In genomic region chr12:121783771-121784170, GRCh38 we compare ENCODE assay signal across 13 cellular contexts. TPM values are rescaled to one million over a fixed set of nuclear protein-coding genes. Genes with fewer than 3 reads are reported as not detected.
DNase-seq lines count a peak whose midpoint lies in the region; ATAC-seq, FAIRE-seq and TF ChIP-seq lines count a peak whose summit lies in the region.
"Had no signal": no experiment of that assay in that cellular context is flagged by ENCODE, and none has a peak within 500 bp of the region (broad histone marks: within the 10 kb centered on the region; RNA-seq: fewer than 3 reads in every experiment).

No MANE protein-coding gene starts in this region.

- intact Hi-C loops in K562 (cut with micrococcal nuclease) (no loop called here), natural killer cell (cut with micrococcal nuclease) (no loop called here)

- no peaks in the 10 kb centered on the region for H3K36me3 Mint-ChIP-seq in natural killer cell

- CTCF ChIA-PET in K562 (lab: Yijun Ruan, JAX; ENCODE audit: low intra/inter-chr PET ratio) = interaction anchor here (0.6 kb wide), 1 partner anchor 11 kb away, joined by 4 read pairs; no protein-coding TSS in a partner anchor

- no peak overlapping the region for H3K9ac ChIP-seq in OCI-LY1 (ENCODE audit: low read length)
- H3K9ac ChIP-seq in K562 (ENCODE audit: insufficient read depth in 1 of 2, low read depth in 2 of 2, low read length in 2 of 2) = no peak overlapping the region

- H3F3A ChIP-seq in OCI-LY1 (ENCODE audit: insufficient read depth, low read length) = no peaks in the 10 kb centered on the region

- H3K9me1 ChIP-seq in K562 (ENCODE audit: control insufficient read depth, insufficient read depth, low read length) = peaks cover 3% of the 10 kb centered on the region

- ATAC-seq in K562 (no peak), natural killer cell (no peak), HG03025 (IDR thresholded peaks at IDR 0.05; ENCODE audit: low FRiP score, unreplicated experiment) (no peak)

- H3K36me3 ChIP-seq in OCI-LY1 (ENCODE audit: insufficient read depth, low read length) = peaks cover 26% of the 10 kb centered on the region; the same call in 1 of the 2 replicates
- H3K36me3 ChIP-seq in K562 (ENCODE audit: control insufficient read depth, insufficient read depth, low read length) = peaks cover 9% of the 10 kb centered on the region; the same call in 1 of the 3 replicates

- no peaks in the 10 kb centered on the region for H3K9me3 Mint-ChIP-seq in natural killer cell

- no peak for TF ChIP-seq CTCF in OCI-LY1 (IDR thresholded peaks at IDR 0.05; ENCODE audit: low read length)
- TF ChIP-seq CTCF in K562 (IDR thresholded peaks at IDR 0.05 in 2 of 3, conservative IDR thresholded peaks at IDR 0.05 in 1 of 3; ENCODE audit: insufficient read depth in 2 of 3, low read depth in 1 of 3, low read length in 3 of 3) = no peak
- TF ChIP-seq CTCF in natural killer cell (IDR thresholded peaks at IDR 0.05) = no peak

- H3K27ac ChIP-seq in OCI-LY1 (ENCODE audit: low read depth, low read length, poor library complexity, severe bottlenecking) = peak overlapping the region; percentile 18
- no peak overlapping the region for H3K27ac ChIP-seq in K562 (ENCODE audit: extremely low read depth, low read depth, low read length)
- H3K27ac ChIP-seq: SK-N-MC had no signal

- H3K4me3 Mint-ChIP-seq in natural killer cell = peak overlapping the region; percentile 73

- BruUV-seq in K562 (replicated peaks; lab: Mats Ljungman, UMichigan) = no TSS peak

- H3K4me3 ChIP-seq in OCI-LY1 (ENCODE audit: low read depth, low read length, poor library complexity, severe bottlenecking) (no peak overlapping the region), K562 (no peak overlapping the region)
- H3K4me3 ChIP-seq: esophagus muscularis mucosa, SK-N-MC had no signal

- H3K4me2 ChIP-seq in OCI-LY1 (ENCODE audit: low read length) (no peak overlapping the region), K562 (ENCODE audit: insufficient read depth, low read length) (no peak overlapping the region)

- WGBS in K562 (ENCODE audit: insufficient coverage, low coverage, missing lambda C conversion rate) = 30% methylated on average over 6 of the region's 6 CpGs

- in situ Hi-C loops in K562 (cut with MboI) (no loop called here), KBM-7 (cut with MboI; ENCODE audit: low pct_unique_long_range_greater_than_20kb, low sequenced_read_pairs) (no loop called here)

- POLR2A ChIA-PET in K562 (lab: Yijun Ruan, JAX) = interaction anchor here (0.7 to 3.8 kb wide), 2 partner anchors 11 to 12 kb away, joined by 3 to 16 read pairs; partner anchors contain the start of gene RHOF

- no peaks in the 10 kb centered on the region for H3K79me2 ChIP-seq in OCI-LY1 (ENCODE audit: insufficient read depth, low read length)
- H3K79me2 ChIP-seq in K562 (ENCODE audit: control insufficient read depth, insufficient read depth, low read length) = no peaks in the 10 kb centered on the region

- no peak for TF ChIP-seq EP300 in K562 (IDR thresholded peaks at IDR 0.05; ENCODE audit: low read length)

- peak; percentile 92 for DNase-seq in Daoy (ENCODE audit: low read depth)
- no peak for DNase-seq in K562 (ENCODE audit: extremely low read depth in 1 of 4, low spot score in 3 of 4)
- no peak for DNase-seq in natural killer cell
- no peak for DNase-seq in urothelium cell line (ENCODE audit: low spot score)
- no peak for DNase-seq in KBM-7
- DNase-seq: activated CD4-positive, alpha-beta T cell treated with anti-CD3 and anti-CD28 coated beads, Interleukin-2, amount 50 U/mL, for 4 hours; DMS 273 treated with DMSO at 0.1 percent for 48 hours; NCI-H510A treated with DMSO at 0.1 percent for 48 hours; small intestine had no signal

- H3K27me3 Mint-ChIP-seq in natural killer cell (ENCODE audit: low read depth in 2 of 2) = no peaks in the 10 kb centered on the region

- no peak; the same call in 1 of the 2 replicates for TF ChIP-seq POLR2A in K562 (conservative IDR thresholded peaks at IDR 0.05)

- no peaks in the 10 kb centered on the region for H3K27me3 ChIP-seq in OCI-LY1 (ENCODE audit: insufficient read depth, low read length)
- H3K27me3 ChIP-seq in K562 (ENCODE audit: control insufficient read depth in 2 of 2, insufficient read depth in 2 of 2, low read length in 2 of 2) = no peaks in the 10 kb centered on the region
- H3K27me3 ChIP-seq: esophagus muscularis mucosa had no signal

- FAIRE-seq in K562 (lab: Jason Lieb, UNC) (no peak), urothelium cell line (lab: Jason Lieb, UNC) (no peak)
- FAIRE-seq: small intestine had no signal

- H2AFZ ChIP-seq in OCI-LY1 (ENCODE audit: low read length) (no peak overlapping the region), K562 (ENCODE audit: low read depth, low read length) (no peak overlapping the region)

- H3K9me3 ChIP-seq in OCI-LY1 (ENCODE audit: low read length) (no peaks in the 10 kb centered on the region), K562 (replicated peaks; ENCODE audit: control insufficient read depth, insufficient read depth, low read depth, low read length) (no peaks in the 10 kb centered on the region)
- H3K9me3 ChIP-seq: esophagus muscularis mucosa had no signal

- TF ChIP-seq RAD21 in K562 (CRISPR knock-in tag; conservative IDR thresholded peaks at IDR 0.05 in 1 of 2, IDR thresholded peaks at IDR 0.05 in 1 of 2) = no peak

- H3K27ac Mint-ChIP-seq in natural killer cell = peak overlapping the region; percentile 100

- H3K4me1 ChIP-seq in OCI-LY1 (ENCODE audit: insufficient read depth, low read length, severe bottlenecking) (peaks cover 54% of the 10 kb centered on the region), K562 (replicated peaks in 1 of 2; ENCODE audit: control insufficient read depth in 2 of 2, insufficient read depth in 2 of 2, low read length in 2 of 2) (peaks cover 15 to 36% of the 10 kb centered on the region in 2 experiments)

- no peaks in the 10 kb centered on the region for H3K9me2 ChIP-seq in OCI-LY1 (ENCODE audit: low read depth, low read length)

- H3K4me1 Mint-ChIP-seq in natural killer cell = peaks cover 60 to 74% of the 10 kb centered on the region in 2 donors

- H4K20me1 ChIP-seq in OCI-LY1 (ENCODE audit: insufficient read depth, low read length) (no peaks in the 10 kb centered on the region), K562 (replicated peaks; ENCODE audit: control insufficient read depth, insufficient read depth, low read length) (peaks cover 23% of the 10 kb centered on the region)

TF ChIP-seq in K562, 482 proteins besides CTCF, POLR2A, EP300 and RAD21:
- peak; percentile 14 for TF ChIP-seq TBP (optimal IDR thresholded peaks at IDR 0.05; ENCODE audit: low read depth, low read length)
- TF ChIP-seq NCOA2 (IDR thresholded peaks at IDR 0.05; ENCODE audit: partially characterized antibody in 2 of 2) = no peak

RNA-seq across cellular contexts. Expression of gene RHOF, which starts 9.7 kb away (rescaled TPM):
- 16.1 and 19.1 TPM in 2 replicates for total RNA-seq in Daoy (2014; rRNA removed; shearing (Covaris generic))
- total RNA-seq in K562 (2011; cell fraction: chromatin; rRNA removed; ENCODE audit: low replicate concordance) = 78.6 and 99.1 TPM in 2 replicates
- 34.0 and 38.0 TPM in 2 replicates for total RNA-seq in K562 (2011; cell fraction: nucleolus; rRNA removed)
- 43.6 and 46.6 TPM in 2 replicates for total RNA-seq in K562 (2011; cell fraction: nucleoplasm; rRNA removed)
- total RNA-seq in K562 (2014; rRNA removed) (3.5 and 3.9 TPM in 2 replicates), K562 (2014; rRNA removed; fragmentation: Illumina TruSeq; extraction: Trizol) (3.1 and 3.9 TPM in 2 replicates), K562 (2015; rRNA removed; fragmentation: Illumina TruSeq; extraction: Trizol) (4.3 and 4.8 TPM in 2 replicates), K562 (2021) (10.1 and 10.4 TPM in 2 replicates), natural killer cell (100 to 1,000 TPM; 146 to 201 (median 177) TPM)
- polyA plus RNA-seq in K562 (2011; rRNA removed) (4.0 and 6.3 TPM in 2 replicates), K562 (2014; fragmentation: Illumina TruSeq; extraction: Trizol) (4.3 and 5.4 TPM in 2 replicates), K562 (2014; fragmentation: Nextera tagmentation; extraction: Ambion mirVana) (under 1 TPM; 0.13 to 0.45 TPM), K562 (2014; rRNA removed) (8.8 and 9.5 TPM in 2 replicates)
- 1.2 and 2.6 TPM in 2 replicates for polyA plus RNA-seq in K562 (2011; cell fraction: cytosol; rRNA removed)
- 21.6 and 23.6 TPM in 2 replicates for polyA plus RNA-seq in K562 (2011; cell fraction: nucleus; rRNA removed)
- 3.9 and 4.4 TPM in 2 replicates for polyA plus RNA-seq in K562 (2012)
- 3.8 and 8.5 TPM in 2 replicates for polyA minus RNA-seq in K562 (2011; rRNA and poly(A)+ RNA removed)
- polyA minus RNA-seq in K562 (2011; cell fraction: cytosol; rRNA and poly(A)+ RNA removed) = 2.6 and 4.0 TPM in 2 replicates
- 19.9 and 31.2 TPM in 2 replicates for polyA minus RNA-seq in K562 (2011; cell fraction: nucleus; rRNA and poly(A)+ RNA removed)

RNA-seq across cellular contexts. Expression of gene SETD1B, which starts 20.0 kb away (rescaled TPM):
- total RNA-seq in Daoy (2014; rRNA removed; shearing (Covaris generic)) = 2.3 and 2.6 TPM in 2 replicates
- total RNA-seq in K562 (2011; cell fraction: chromatin; rRNA removed; ENCODE audit: low replicate concordance) = 15.2 and 26.5 TPM in 2 replicates
- 12.8 and 13.4 TPM in 2 replicates for total RNA-seq in K562 (2011; cell fraction: nucleolus; rRNA removed)
- total RNA-seq in K562 (2011; cell fraction: nucleoplasm; rRNA removed) = 10.8 and 11.7 TPM in 2 replicates
- total RNA-seq in K562 (2014; rRNA removed) (2.9 and 4.7 TPM in 2 replicates), K562 (2014; rRNA removed; fragmentation: Illumina TruSeq; extraction: Trizol) (0.99 and 1.4 TPM in 2 replicates), K562 (2015; rRNA removed; fragmentation: Illumina TruSeq; extraction: Trizol) (2.1 and 3.1 TPM in 2 replicates), K562 (2021) (23.6 and 26.6 TPM in 2 replicates), natural killer cell (10 to 100 TPM; 55.1 to 57.5 (median 56.2) TPM)
- polyA plus RNA-seq in K562 (2011; rRNA removed) (0.77 and 1.1 TPM in 2 replicates), K562 (2014; fragmentation: Illumina TruSeq; extraction: Trizol) (6.1 and 10.6 TPM in 2 replicates), K562 (2014; fragmentation: Nextera tagmentation; extraction: Ambion mirVana) (1 to 10 TPM in 1 of 2 experiments, under 1 TPM in 1; 0.48 to 2.3 TPM), K562 (2014; rRNA removed) (6.9 and 7.1 TPM in 2 replicates)
- polyA plus RNA-seq in K562 (2011; cell fraction: cytosol; rRNA removed) = 0.75 and 1.0 TPM in 2 replicates
- polyA plus RNA-seq in K562 (2011; cell fraction: nucleus; rRNA removed) = 4.0 and 7.0 TPM in 2 replicates
- polyA plus RNA-seq in K562 (2012) = 8.4 and 8.6 TPM in 2 replicates
- polyA minus RNA-seq in K562 (2011; rRNA and poly(A)+ RNA removed) = 1.2 and 1.3 TPM in 2 replicates
- 5.6 and 7.3 TPM in 2 replicates for polyA minus RNA-seq in K562 (2011; cell fraction: cytosol; rRNA and poly(A)+ RNA removed)
- 2.8 and 3.1 TPM in 2 replicates for polyA minus RNA-seq in K562 (2011; cell fraction: nucleus; rRNA and poly(A)+ RNA removed)
